ENCODE assay signal across 10 cellular contexts in genomic region chr10:91598211-91598981, GRCh38. TPM values are rescaled to one million over a fixed set of nuclear protein-coding genes. Genes with fewer than 3 reads are reported as not detected.
DNase-seq lines count a peak whose midpoint lies in the region; TF ChIP-seq lines count a peak whose summit lies in the region.
"Had no signal": no experiment of that assay in that cellular context is flagged by ENCODE, and none has a peak within 500 bp of the region (broad histone marks: within the 10 kb centered on the region; RNA-seq: fewer than 3 reads in every experiment).

No MANE protein-coding gene starts in this region.

- H3K4me1 ChIP-seq in SJSA1 (replicated peaks) (peaks cover 46% of the 10 kb centered on the region), esophagus muscularis mucosa (peaks cover 24 to 58% (median 54%) of the 10 kb centered on the region in 4 donors), rectal smooth muscle tissue (ENCODE audit: control insufficient read depth, insufficient read depth, low read length) (peaks cover 34% of the 10 kb centered on the region)

- intact Hi-C loops in esophagus muscularis mucosa (cut with DNase I) = no loop called here

- no peak overlapping the region for H3K9ac ChIP-seq in rectal smooth muscle tissue (ENCODE audit: low read length)

- no peaks in the 10 kb centered on the region for H3K27me3 ChIP-seq in SJSA1 (replicated peaks)
- H3K27me3 ChIP-seq in esophagus muscularis mucosa = no peaks in the 10 kb centered on the region
- H3K27me3 ChIP-seq in rectal smooth muscle tissue (ENCODE audit: control insufficient read depth, insufficient read depth, low read length) = no peaks in the 10 kb centered on the region

- H3K9me3 ChIP-seq in SJSA1 (replicated peaks) = no peaks in the 10 kb centered on the region
- H3K9me3 ChIP-seq in esophagus muscularis mucosa = no peaks in the 10 kb centered on the region

- no peak for TF ChIP-seq POLR2A in esophagus muscularis mucosa (IDR thresholded peaks at IDR 0.05; ENCODE audit: low read depth)

- WGBS in esophagus muscularis mucosa = 54% methylated on average over 6 of the region's 6 CpGs

- no peak for TF ChIP-seq CTCF in esophagus muscularis mucosa (IDR thresholded peaks at IDR 0.05)

- no peak for TF ChIP-seq EP300 in esophagus muscularis mucosa (IDR thresholded peaks at IDR 0.05)

- no peak overlapping the region for H3K4me3 ChIP-seq in SJSA1
- H3K4me3 ChIP-seq in esophagus muscularis mucosa = no peak overlapping the region
- no peak overlapping the region for H3K4me3 ChIP-seq in rectal smooth muscle tissue (ENCODE audit: low read length)
- H3K4me3 ChIP-seq: lung had no signal

- peak; percentile 67 for DNase-seq in Daoy (ENCODE audit: low read depth)
- DNase-seq in SJSA1 (ENCODE audit: low read depth in 1 of 2, low spot score in 2 of 2) = peak; percentile 77
- peak; percentile 85 for DNase-seq in esophagus muscularis mucosa (ENCODE audit: extremely low spot score)
- DNase-seq in ecto neural progenitor cell (ENCODE audit: low spot score) = no peak
- no peak for DNase-seq in DMS 273 treated with DMSO at 0.1 percent for 48 hours (lab: John Stamatoyannopoulos, UW)
- no peak for DNase-seq in hippocampal formation (lab: John Stamatoyannopoulos, UW)
- no peak for DNase-seq in substantia nigra (lab: John Stamatoyannopoulos, UW)
- DNase-seq: NCI-H2171 had no signal

- H3K36me3 ChIP-seq in SJSA1 (no peaks in the 10 kb centered on the region), esophagus muscularis mucosa (no peaks in the 10 kb centered on the region), rectal smooth muscle tissue (ENCODE audit: control insufficient read depth, insufficient read depth, low read length) (no peaks in the 10 kb centered on the region)

- H3K27ac ChIP-seq in SJSA1 = peak overlapping the region; percentile 68
- peak overlapping the region; percentile 72 to 90 (median 82) for H3K27ac ChIP-seq in esophagus muscularis mucosa (replicated peaks in 1 of 4)
- H3K27ac ChIP-seq in rectal smooth muscle tissue (ENCODE audit: low read depth, low read length) = peak overlapping the region; percentile 84
- H3K27ac ChIP-seq in substantia nigra (ENCODE audit: low read depth, low read length, poor library complexity, severe bottlenecking) = no peak overlapping the region

RNA-seq across cellular contexts. Expression of gene PPP1R3C, which starts 34.5 kb away (rescaled TPM):
- 0.54 and 0.74 TPM in 2 replicates for total RNA-seq in Daoy (2014; rRNA removed; shearing (Covaris generic))
- 7.8 and 13.4 TPM in 2 replicates for total RNA-seq in SJSA1 (2014; rRNA removed; shearing (Covaris generic))
- 100 to 1,000 TPM in 1 of 4 donors, 10 to 100 TPM in 3; 46.7 to 111 (median 87.8) TPM for total RNA-seq in esophagus muscularis mucosa

Comparison
In these comparisons a context has a peak if more than half of its experiments do, and no peak if none do; other contexts are left out.
1. DNase-seq: peak in Daoy (single experiment), SJSA1 (2 of 2) and esophagus muscularis mucosa (single experiment); none in ecto neural progenitor cell (single experiment), DMS 273 treated with DMSO at 0.1 percent for 48 hours (single experiment), hippocampal formation (0 of 2) and substantia nigra (0 of 49).